ENCODE assay signal across 18 cellular contexts in the genomic region with DNA sequence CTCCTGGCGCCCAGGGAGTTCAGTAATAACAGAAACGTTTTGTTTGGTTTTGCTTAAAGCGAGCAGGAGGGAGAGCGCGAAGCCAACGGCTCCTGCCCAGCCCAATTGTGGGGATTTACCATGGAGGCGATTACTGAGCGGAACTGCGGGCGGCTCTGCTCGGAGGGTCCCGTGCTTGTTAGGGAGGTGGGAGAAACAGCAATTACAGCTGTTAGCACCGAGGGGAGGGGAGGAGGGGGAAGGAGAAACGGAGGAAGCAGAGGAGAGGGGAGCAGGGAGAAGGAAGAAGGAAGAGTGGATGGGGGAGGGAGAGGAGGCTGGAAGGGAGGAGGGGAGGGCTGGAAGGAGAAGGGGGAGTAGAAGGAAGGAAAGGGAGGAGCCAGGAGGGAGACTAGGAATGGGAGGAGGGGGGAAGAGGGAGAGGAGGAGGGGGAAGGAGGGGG. TPM values are rescaled to one million over a fixed set of nuclear protein-coding genes. Genes with fewer than 3 reads are reported as not detected.
DNase-seq lines count a peak whose midpoint lies in the region; ATAC-seq, FAIRE-seq and TF ChIP-seq lines count a peak whose summit lies in the region.
"Had no signal": no experiment of that assay in that cellular context is flagged by ENCODE, and none has a peak within 500 bp of the region (broad histone marks: within the 10 kb centered on the region; RNA-seq: fewer than 3 reads in every experiment).

No MANE protein-coding gene starts in this region.

- H3K36me3 ChIP-seq in ACC112 (ENCODE audit: insufficient read depth, low read length) (no peaks in the 10 kb centered on the region), HCT116 (ENCODE audit: control insufficient read depth in 1 of 2, insufficient read depth in 2 of 2, low read length in 2 of 2) (no peaks in the 10 kb centered on the region), astrocyte (ENCODE audit: insufficient read depth, low read length) (no peaks in the 10 kb centered on the region), iPS-20b (ENCODE audit: insufficient read depth, low read depth, low read length) (no peaks in the 10 kb centered on the region)
- H3K36me3 ChIP-seq: brain microvascular endothelial cell had no signal

- TF ChIP-seq RAD21 in HCT116 (IDR thresholded peaks at IDR 0.05; ENCODE audit: low read depth) = no peak

- intact Hi-C loops in HCT116 (cut with micrococcal nuclease) = loop anchor here (5.0 kb wide), 1 partner anchor 73 kb away; no protein-coding TSS in a partner anchor
- intact Hi-C loops in dorsolateral prefrontal cortex (cut with DNase I) = loop anchor here in 1 of 2 donors (2.0 kb wide), 1 partner anchor 31 kb away; no protein-coding TSS in a partner anchor

- H3K79me2 ChIP-seq in ACC112 (ENCODE audit: control insufficient read depth, insufficient read depth, low read length, unreplicated experiment) = no peaks in the 10 kb centered on the region
- peaks cover 24% of the 10 kb centered on the region; the same call in 1 of the 2 replicates for H3K79me2 ChIP-seq in HCT116 (ENCODE audit: insufficient read depth, low read length)
- H3K79me2 ChIP-seq in astrocyte (ENCODE audit: insufficient read depth, low read length) = no peaks in the 10 kb centered on the region

- CTCF ChIA-PET in HCT116 (lab: Charles Lee) = no interaction called here

- H4K20me1 ChIP-seq in HCT116 (ENCODE audit: insufficient read depth) = no peaks in the 10 kb centered on the region
- no peaks in the 10 kb centered on the region for H4K20me1 ChIP-seq in astrocyte (ENCODE audit: insufficient read depth, low read length)

- no peak for FAIRE-seq in astrocyte (lab: Jason Lieb, UNC)
- FAIRE-seq: frontal cortex had no signal

- no peaks in the 10 kb centered on the region for H3K36me3 Mint-ChIP-seq in astrocyte (ENCODE audit: low read depth, unreplicated experiment)
- no peaks in the 10 kb centered on the region for H3K36me3 Mint-ChIP-seq in activated naive CD8-positive, alpha-beta T cell treated with anti-CD3 and anti-CD28 coated beads for 36 hours

- H3K9me3 ChIP-seq in HCT116 (ENCODE audit: control insufficient read depth in 1 of 2, insufficient read depth in 1 of 2, low read depth in 1 of 2, low read length in 2 of 2) = no peaks in the 10 kb centered on the region
- H3K9me3 ChIP-seq in astrocyte (ENCODE audit: insufficient read depth, low read depth, low read length) = no peaks in the 10 kb centered on the region
- no peaks in the 10 kb centered on the region for H3K9me3 ChIP-seq in iPS-20b (ENCODE audit: insufficient read depth, low read depth, low read length)

- no peak for TF ChIP-seq CTCF in HCT116 (IDR thresholded peaks at IDR 0.05 in 2 of 3, conservative IDR thresholded peaks at IDR 0.05 in 1 of 3; ENCODE audit: borderline replicate concordance in 1 of 3, insufficient read depth in 1 of 3, low read depth in 2 of 3, low read length in 2 of 3)
- no peak for TF ChIP-seq CTCF in astrocyte (IDR thresholded peaks at IDR 0.05; ENCODE audit: insufficient read depth, low read depth, low read length)
- no peak for TF ChIP-seq CTCF in dorsolateral prefrontal cortex (IDR thresholded peaks at IDR 0.05 in 54 of 56, conservative IDR thresholded peaks at IDR 0.05 in 2 of 56; ENCODE audit: low read depth in 1 of 56, partially characterized antibody in 56 of 56)

- H3K9ac ChIP-seq in HCT116 (ENCODE audit: low read length) (peak overlapping the region; percentile 80), astrocyte (ENCODE audit: low read length) (no peak overlapping the region), iPS-20b (ENCODE audit: low read depth, low read length) (no peak overlapping the region)

- BruUV-seq in HCT116 (replicated peaks; lab: Mats Ljungman, UMichigan) = no TSS peak

- ATAC-seq in HCT116 = no peak
- ATAC-seq in GM21360 (IDR thresholded peaks at IDR 0.05; ENCODE audit: unreplicated experiment) = no peak

- H3K4me2 ChIP-seq in HCT116 (ENCODE audit: low read length) (peak overlapping the region; percentile 95), astrocyte (ENCODE audit: low read length) (peak overlapping the region; percentile 62)

- H3K4me3 ChIP-seq in ACC112 (ENCODE audit: low read depth, low read length) (peak overlapping the region; percentile 47; the same call in 1 of the 2 replicates), HCT116 (replicated peaks in 1 of 2; ENCODE audit: low read depth in 1 of 2, low read length in 2 of 2) (peak overlapping the region; percentile 79 to 83), astrocyte (ENCODE audit: insufficient read depth, low read depth, low read length) (no peak overlapping the region), iPS-20b (ENCODE audit: low read length) (peak overlapping the region; percentile 36; the same call in 1 of the 2 replicates), dorsolateral prefrontal cortex (no peak overlapping the region)

- no peaks in the 10 kb centered on the region for H3K9me2 ChIP-seq in HCT116 (ENCODE audit: insufficient read depth)

- no peaks in the 10 kb centered on the region for H3K4me1 Mint-ChIP-seq in astrocyte (ENCODE audit: low read depth, unreplicated experiment)
- H3K4me1 Mint-ChIP-seq in activated naive CD8-positive, alpha-beta T cell treated with anti-CD3 and anti-CD28 coated beads for 36 hours = peaks cover 14% of the 10 kb centered on the region

- H3K27me3 ChIP-seq in ACC112 (ENCODE audit: insufficient read depth, low read length) = peaks cover 37% of the 10 kb centered on the region
- H3K27me3 ChIP-seq in HCT116 (ENCODE audit: insufficient read depth, low read length) = no peaks in the 10 kb centered on the region
- peaks cover 18% of the 10 kb centered on the region for H3K27me3 ChIP-seq in astrocyte (ENCODE audit: insufficient read depth, low read length)
- peaks cover 81% of the 10 kb centered on the region for H3K27me3 ChIP-seq in iPS-20b (ENCODE audit: insufficient read depth, low read length)
- peaks cover 9 to 87% (median 60%) of the 10 kb centered on the region in 45 donors for H3K27me3 ChIP-seq in dorsolateral prefrontal cortex

- no peak overlapping the region for H3K27ac ChIP-seq in ACC112 (ENCODE audit: low read depth, low read length)
- peak overlapping the region; percentile 96 for H3K27ac ChIP-seq in HCT116 (ENCODE audit: low read depth, low read length)
- H3K27ac ChIP-seq in astrocyte (ENCODE audit: low read depth, low read length) = no peak overlapping the region
- H3K27ac ChIP-seq in iPS-20b (ENCODE audit: low read length) = no peak overlapping the region
- no peak overlapping the region for H3K27ac ChIP-seq in dorsolateral prefrontal cortex
- H3K27ac ChIP-seq: brain microvascular endothelial cell, HL-60 had no signal

- H3K4me3 Mint-ChIP-seq in astrocyte (ENCODE audit: unreplicated experiment) = no peak overlapping the region
- no peak overlapping the region for H3K4me3 Mint-ChIP-seq in activated naive CD8-positive, alpha-beta T cell treated with anti-CD3 and anti-CD28 coated beads for 36 hours
- H3K4me3 Mint-ChIP-seq: activated B cell treated with CpG ODN at 0.5 μM for 24 hours had no signal

- peak; percentile 59 for DNase-seq in HCT116 (ENCODE audit: low read depth, low spot score)
- no peak for DNase-seq in astrocyte (ENCODE audit: low read depth)
- no peak for DNase-seq in activated naive CD8-positive, alpha-beta T cell treated with anti-CD3 and anti-CD28 coated beads for 36 hours
- no peak for DNase-seq in NK-92 treated with Interleukin-12 subunit alpha and Interleukin-12 subunit beta, amount 100 ng/mL, for 24 hours (lab: John Stamatoyannopoulos, UW)
- DNase-seq in dorsolateral prefrontal cortex = no peak
- DNase-seq: activated B cell treated with CpG ODN at 0.5 μM for 24 hours; activated naive CD4-positive, alpha-beta T cell; brain microvascular endothelial cell; effector CD4-positive, alpha-beta T cell; NCI-H2029; posterior cingulate gyrus had no signal

- H3K4me1 ChIP-seq in ACC112 (ENCODE audit: control insufficient read depth, insufficient read depth, low read length, unreplicated experiment) = peaks cover 24% of the 10 kb centered on the region
- peaks cover 28 to 59% of the 10 kb centered on the region in 2 experiments for H3K4me1 ChIP-seq in HCT116 (ENCODE audit: control insufficient read depth in 1 of 2, insufficient read depth in 2 of 2, low read length in 2 of 2)
- H3K4me1 ChIP-seq in astrocyte (ENCODE audit: insufficient read depth, low read length) = peaks cover 14% of the 10 kb centered on the region
- H3K4me1 ChIP-seq in iPS-20b (ENCODE audit: insufficient read depth, low read length) = no peaks in the 10 kb centered on the region

- no peak overlapping the region for H2AFZ ChIP-seq in ACC112 (ENCODE audit: low read length, unreplicated experiment)
- no peak overlapping the region for H2AFZ ChIP-seq in HCT116 (ENCODE audit: low read depth, low read length, poor library complexity, severe bottlenecking)
- no peak overlapping the region for H2AFZ ChIP-seq in astrocyte (ENCODE audit: low read depth, low read length)

- peaks cover 3% of the 10 kb centered on the region for H3K9me3 Mint-ChIP-seq in astrocyte (ENCODE audit: unreplicated experiment)
- peaks cover 2% of the 10 kb centered on the region for H3K9me3 Mint-ChIP-seq in activated naive CD8-positive, alpha-beta T cell treated with anti-CD3 and anti-CD28 coated beads for 36 hours
- H3K9me3 Mint-ChIP-seq: activated B cell treated with CpG ODN at 0.5 μM for 24 hours had no signal

- TF ChIP-seq POLR2A in HCT116 (IDR thresholded peaks at IDR 0.05; ENCODE audit: borderline replicate concordance, extremely low read depth, insufficient read depth, insufficient read length) = no peak

- RAD21 ChIA-PET in HCT116 (lab: Charles Lee; ENCODE audit: low non-redundant PET in 1 of 2, low total read pairs in 2 of 2, uncharacterized antibody in 2 of 2, unreplicated experiment in 2 of 2) = no interaction called here

- POLR2A ChIA-PET in HCT116 (lab: Charles Lee) = interaction anchor here (1.8 to 2.3 kb wide), 2 partner anchors 11 to 14 kb away, joined by 6 to 12 read pairs; no protein-coding TSS in a partner anchor

- H3K27ac Mint-ChIP-seq in astrocyte (ENCODE audit: unreplicated experiment) = no peak overlapping the region
- H3K27ac Mint-ChIP-seq in activated naive CD8-positive, alpha-beta T cell treated with anti-CD3 and anti-CD28 coated beads for 36 hours = no peak overlapping the region
- H3K27ac Mint-ChIP-seq: activated B cell treated with CpG ODN at 0.5 μM for 24 hours had no signal

- H3K27me3 Mint-ChIP-seq in astrocyte (ENCODE audit: low read depth, unreplicated experiment) = peaks cover 26% of the 10 kb centered on the region
- peaks cover 58% of the 10 kb centered on the region for H3K27me3 Mint-ChIP-seq in activated naive CD8-positive, alpha-beta T cell treated with anti-CD3 and anti-CD28 coated beads for 36 hours

TF ChIP-seq in HCT116, 20 proteins besides CTCF, POLR2A, EP300 and RAD21 (continues in another document):
- peak; percentile 21 for TF ChIP-seq YY1 (IDR thresholded peaks at IDR 0.05; ENCODE audit: extremely low read depth, insufficient replicate concordance, low read depth, low read length)

RNA-seq across cellular contexts. Expression of a gene that starts 7.7 kb away (rescaled TPM):
- total RNA-seq in HCT116 (2021; ENCODE audit: unreplicated experiment) (22.1 TPM), astrocyte (not detected in 2 replicates), dorsolateral prefrontal cortex (not detected)
- polyA plus RNA-seq in HCT116 (2012) = 9.0 and 9.6 TPM in 2 replicates
- total RNA-seq in activated naive CD8-positive, alpha-beta T cell treated with anti-CD3 and anti-CD28 coated beads for 36 hours = not detected
- total RNA-seq: activated B cell treated with CpG ODN at 0.5 μM for 24 hours, frontal cortex, kidney epithelial cell, SK-MEL-5 had no signal

Comparison
In these comparisons a context has a peak if more than half of its experiments do, and no peak if none do; other contexts are left out.
1. H3K4me3 ChIP-seq: peak in ACC112 (single experiment), HCT116 (2 of 2) and iPS-20b (single experiment); none in astrocyte (single experiment) and dorsolateral prefrontal cortex (0 of 59).
2. RNA of a gene that starts 7.7 kb away (total RNA-seq): 22.1 TPM in HCT116 (single experiment); not detected in astrocyte, not detected in activated naive CD8-positive, alpha-beta T cell treated with anti-CD3 and anti-CD28 coated beads for 36 hours and not detected in dorsolateral prefrontal cortex; every median in the first group is over 10 times any median in the second.